Comparison of ENCODE assay signal across 16 cellular contexts in the genomic region with DNA sequence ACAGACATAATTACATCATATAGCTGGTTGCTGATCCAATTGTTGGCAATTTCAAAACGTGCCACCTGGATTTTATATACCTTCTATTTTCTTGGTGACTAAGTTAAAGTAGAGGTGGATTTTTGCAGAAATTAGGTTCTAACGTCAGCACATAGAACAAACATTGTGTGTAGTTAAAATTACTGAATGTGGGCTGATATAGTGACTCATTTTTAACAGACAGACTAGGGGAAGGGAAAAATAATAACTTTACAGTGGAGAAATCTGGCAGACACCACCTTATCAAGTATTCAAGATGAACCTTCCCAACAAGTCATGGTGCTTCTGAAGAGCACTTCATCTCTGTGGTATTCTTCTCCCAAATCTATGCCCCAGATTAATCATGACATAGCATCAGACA.
A peak's percentile ranks its signal among the peaks of the same experiment; 100 is the strongest.
DNase-seq lines count a peak whose midpoint lies in the region; ATAC-seq, FAIRE-seq and TF ChIP-seq lines count a peak whose summit lies in the region.
"Had no signal": no experiment of that assay in that cellular context is flagged by ENCODE, and none has a peak within 500 bp of the region (broad histone marks: within the 10 kb centered on the region; RNA-seq: fewer than 3 reads in every experiment).

No MANE protein-coding gene starts in this region.

- peak overlapping the region; percentile 33 for H3K4me2 ChIP-seq in A549
- H3K4me2 ChIP-seq: BLaER1 had no signal

- POLR2A ChIA-PET in A549 (lab: Yijun Ruan, JAX) = no interaction called here

- H3K27ac ChIP-seq in A549 (peak overlapping the region; percentile 49), caudate nucleus (ENCODE audit: low read depth, low read length) (peak overlapping the region; percentile 36)
- H3K27ac ChIP-seq: BLaER1, GM23248, HL-60 had no signal

- no peak for TF ChIP-seq RAD21 in A549 (conservative IDR thresholded peaks at IDR 0.05 in 1 of 2, IDR thresholded peaks at IDR 0.05 in 1 of 2)

- H3K27ac Mint-ChIP-seq in activated naive CD4-positive, alpha-beta T cell treated with anti-CD3 and anti-CD28 coated beads, Interleukin-2, amount 50 U/mL, for 72 hours = no peak overlapping the region
- H3K27ac Mint-ChIP-seq: CD14-positive monocyte; CD4-positive, alpha-beta memory T cell had no signal

- WGBS in A549 (ENCODE audit: missing lambda C conversion rate) = 35% methylated on average over 2 of the region's 2 CpGs

- H3K9me3 ChIP-seq in A549 = no peaks in the 10 kb centered on the region
- H3K9me3 ChIP-seq: BLaER1, HAP-1 had no signal

- CTCF ChIA-PET in A549 (lab: Yijun Ruan, JAX) = no interaction called here

- FAIRE-seq in A549 (lab: Jason Lieb, UNC) (no peak), urothelium cell line (lab: Jason Lieb, UNC) (peak; percentile 17)
- FAIRE-seq: GM12878 had no signal

- peaks cover 0 to 4% of the 10 kb centered on the region in 2 donors for H3K36me3 Mint-ChIP-seq in activated naive CD4-positive, alpha-beta T cell treated with anti-CD3 and anti-CD28 coated beads, Interleukin-2, amount 50 U/mL, for 72 hours
- H3K36me3 Mint-ChIP-seq: CD14-positive monocyte; CD4-positive, alpha-beta memory T cell had no signal

- TF ChIP-seq POLR2A in A549 (IDR thresholded peaks at IDR 0.05; ENCODE audit: low read length) = no peak

- TF ChIP-seq EP300 in A549 (IDR thresholded peaks at IDR 0.05) = 0 out of 5 replicates have a peak, but pooled peaks of 1 of the 2 experiments have one; percentile 46

- no peak for TF ChIP-seq CTCF in A549 (IDR thresholded peaks at IDR 0.05)

- peaks cover 0 to 3% of the 10 kb centered on the region in 2 donors for H3K9me3 Mint-ChIP-seq in activated naive CD4-positive, alpha-beta T cell treated with anti-CD3 and anti-CD28 coated beads, Interleukin-2, amount 50 U/mL, for 72 hours

- ATAC-seq in A549 = no peak; a peak in 1 of 6 replicates
- no peak for ATAC-seq in activated naive CD4-positive, alpha-beta T cell treated with anti-CD3 and anti-CD28 coated beads, Interleukin-2, amount 50 U/mL, for 72 hours
- no peak for ATAC-seq in GM18907 (IDR thresholded peaks at IDR 0.05; ENCODE audit: unreplicated experiment)
- ATAC-seq: GM12878 had no signal

- peaks cover 58% of the 10 kb centered on the region for H3K4me1 ChIP-seq in A549
- H3K4me1 ChIP-seq: BLaER1 had no signal

- DNase-seq in A549 (ENCODE audit: low read depth in 1 of 2, low spot score in 1 of 2) (no peak), M059J (ENCODE audit: low read depth) (peak; percentile 52), caudate nucleus (lab: John Stamatoyannopoulos, UW) (peak in 2 of 61 donors; percentile 7 to 37), urothelium cell line (ENCODE audit: low spot score) (no peak), AG08395 (ENCODE audit: low spot score) (no peak)
- no peak for DNase-seq in activated naive CD4-positive, alpha-beta T cell treated with anti-CD3 and anti-CD28 coated beads, Interleukin-2, amount 50 U/mL, for 72 hours (ENCODE audit: low spot score in 2 of 2)
- DNase-seq: CD4-positive, alpha-beta memory T cell; DMS153; DMS79; GM23248 had no signal

- H3K4me3 ChIP-seq in A549 = no peak overlapping the region
- H3K4me3 ChIP-seq: BLaER1, GM12878, GM23248, HAP-1 had no signal

TF ChIP-seq in A549, 52 proteins besides CTCF, POLR2A, EP300 and RAD21:
- TF ChIP-seq FOSL2 (IDR thresholded peaks at IDR 0.05) (no peak), FOSL2 (CRISPR knock-in tag; IDR thresholded peaks at IDR 0.05) (no peak), MYC (IDR thresholded peaks at IDR 0.05; ENCODE audit: borderline replicate concordance, low read length) (no peak), RNF2 (IDR thresholded peaks at IDR 0.05; ENCODE audit: borderline replicate concordance, low read depth) (no peak), JUNB (IDR thresholded peaks at IDR 0.05) (peak; percentile 24; the same call in 1 of the 2 replicates), FOSB (CRISPR knock-in tag; IDR thresholded peaks at IDR 0.05) (no peak)
